ENCODE assay signal across 17 cellular contexts in the genomic region with DNA sequence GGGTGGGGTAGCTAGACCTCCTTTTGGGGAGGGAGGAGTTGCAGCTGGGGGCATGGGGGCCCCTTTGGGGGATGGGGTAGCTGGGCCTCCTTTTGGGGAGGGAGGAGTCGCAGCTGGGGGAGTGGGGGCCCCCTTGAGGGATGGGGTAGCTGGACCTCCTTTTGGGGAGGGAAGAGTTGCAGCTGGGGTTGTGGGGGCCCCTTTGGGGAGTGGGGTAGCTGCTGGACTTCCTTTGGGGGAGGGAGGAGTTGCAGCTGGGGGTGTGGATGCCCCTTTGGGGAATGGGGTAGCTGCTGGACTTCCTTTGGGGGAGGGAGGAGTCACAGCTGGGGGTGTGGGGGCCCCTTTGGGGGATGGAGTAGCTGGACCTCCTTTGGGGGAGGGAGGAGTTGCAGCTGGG. TPM values are rescaled to one million over a fixed set of nuclear protein-coding genes. Genes with fewer than 3 reads are reported as not detected.
A peak's percentile ranks its signal among the peaks of the same experiment; 100 is the strongest.
DNase-seq lines count a peak whose midpoint lies in the region; ATAC-seq, FAIRE-seq and TF ChIP-seq lines count a peak whose summit lies in the region.
"Had no signal": no experiment of that assay in that cellular context is flagged by ENCODE, and none has a peak within 500 bp of the region (broad histone marks: within the 10 kb centered on the region; RNA-seq: fewer than 3 reads in every experiment).

No MANE protein-coding gene starts in this region.

- intact Hi-C loops in CD4-positive, alpha-beta T cell (cut with DNase I, micrococcal nuclease), result no loop called here
- intact Hi-C loops in K562 (cut with micrococcal nuclease), result no loop called here

- WGBS in K562 (ENCODE audit: insufficient coverage, low coverage, missing lambda C conversion rate), result no CpG with 5 or more reads among the region's 1 CpG
- 11 to 60% methylated on average over 1 of the region's 1 CpG for WGBS in upper lobe of left lung, 2 donors

- FAIRE-seq in K562 (lab: Jason Lieb, UNC) (no peak), frontal cortex (lab: Jason Lieb, UNC) (no peak)
- FAIRE-seq: GM12891 had no signal

- H3K9me3 Mint-ChIP-seq in CD4-positive, alpha-beta T cell, result no peaks in the 10 kb centered on the region
- H3K9me3 Mint-ChIP-seq: GM23338 had no signal

- in situ Hi-C loops in K562 (cut with MboI), result no loop called here

- no peak overlapping the region for H3K4me3 ChIP-seq in K562
- H3K4me3 ChIP-seq in subcutaneous abdominal adipose tissue (ENCODE audit: low read depth in 1 of 5, low read length in 5 of 5), result no peak overlapping the region
- H3K4me3 ChIP-seq in upper lobe of left lung, result no peak overlapping the region
- H3K4me3 ChIP-seq: GM23338 had no signal

- TF ChIP-seq POLR2A in K562 (conservative IDR thresholded peaks at IDR 0.05) (no peak), erythroblast (IDR thresholded peaks at IDR 0.05; ENCODE audit: low read length) (no peak), upper lobe of left lung (IDR thresholded peaks at IDR 0.05) (no peak)

- CTCF ChIA-PET in CD4-positive, alpha-beta T cell (lab: Charles Lee), result no interaction called here
- CTCF ChIA-PET in K562 (lab: Yijun Ruan, JAX; ENCODE audit: low intra/inter-chr PET ratio), result no interaction called here

- peaks cover 88% of the 10 kb centered on the region for H3K79me2 ChIP-seq in K562 (ENCODE audit: control insufficient read depth, insufficient read depth, low read length)

- BruUV-seq in K562 (replicated peaks; lab: Mats Ljungman, UMichigan), result no TSS peak

- H3K36me3 Mint-ChIP-seq in CD4-positive, alpha-beta T cell (ENCODE audit: low read depth), result peaks cover 88% of the 10 kb centered on the region

- peak overlapping the region; percentile 9 for H3K27ac ChIP-seq in CD4-positive, alpha-beta T cell (ENCODE audit: low read depth, low read length)
- peak overlapping the region; percentile 84 for H3K27ac ChIP-seq in KOPT-K1 (ENCODE audit: low read depth, low read length, poor library complexity, severe bottlenecking)
- no peak overlapping the region for H3K27ac ChIP-seq in K562 (ENCODE audit: extremely low read depth, low read depth, low read length)
- peak overlapping the region; percentile 6 for H3K27ac ChIP-seq in subcutaneous abdominal adipose tissue (ENCODE audit: low read depth, low read length)
- H3K27ac ChIP-seq in upper lobe of left lung, result peak overlapping the region in 2 of 4 donors; percentile 25 to 37

- H3K9ac ChIP-seq in K562 (ENCODE audit: insufficient read depth in 1 of 2, low read depth in 2 of 2, low read length in 2 of 2) (no peak overlapping the region), subcutaneous abdominal adipose tissue (ENCODE audit: low read length in 5 of 5) (no peak overlapping the region)

- no peaks in the 10 kb centered on the region for H3K27me3 Mint-ChIP-seq in CD4-positive, alpha-beta T cell

- DNase-seq in CD4-positive, alpha-beta T cell, result no peak
- DNase-seq in K562 (ENCODE audit: extremely low read depth in 1 of 4, low spot score in 3 of 4), result peak in 2 of 4 experiments; percentile 33 to 40
- DNase-seq in NCI-H748 treated with DMSO at 0.1 percent for 48 hours (lab: John Stamatoyannopoulos, UW), result no peak
- no peak for DNase-seq in erythroblast (lab: John Stamatoyannopoulos, UW)
- DNase-seq in upper lobe of left lung, result no peak
- no peak for DNase-seq in frontal cortex (ENCODE audit: low spot score in 2 of 2)
- DNase-seq: C1 segment of cervical spinal cord, Caco-2, NCI-H1417 treated with DMSO at 0.1 percent for 48 hours, NCI-H2029, NCI-H2171 treated with DMSO at 0.1 percent for 48 hours, NCI-H82, SHP77 treated with DMSO at 0.1 percent for 48 hours had no signal

- POLR2A ChIA-PET in CD4-positive, alpha-beta T cell (lab: Charles Lee), result interaction anchor here (0.7 to 4.2 kb wide), 3 partner anchors 9 to 30 kb away, joined by 3 to 26 read pairs (median 10); a partner anchor contains a TSS
- POLR2A ChIA-PET in K562 (lab: Yijun Ruan, JAX), result interaction anchor here (0.6 to 4.6 kb wide), 5 partner anchors 8 to 302 kb away, joined by 3 to 32 read pairs (median 5); a partner anchor contains a TSS

- H4K20me1 ChIP-seq in K562 (replicated peaks; ENCODE audit: control insufficient read depth, insufficient read depth, low read length), result peaks cover 70% of the 10 kb centered on the region

- TF ChIP-seq EP300 in K562 (IDR thresholded peaks at IDR 0.05; ENCODE audit: low read length) (no peak), upper lobe of left lung (IDR thresholded peaks at IDR 0.05) (no peak)

- ATAC-seq in CD4-positive, alpha-beta T cell (ENCODE audit: poor library complexity), result no peak
- ATAC-seq in K562 (no peak), upper lobe of left lung (ENCODE audit: low FRiP score in 2 of 2) (no peak)
- ATAC-seq: GM23338 had no signal

- TF ChIP-seq RAD21 in K562 (CRISPR knock-in tag; conservative IDR thresholded peaks at IDR 0.05 in 1 of 2, IDR thresholded peaks at IDR 0.05 in 1 of 2), result no peak

- H3K4me1 ChIP-seq in K562 (replicated peaks in 1 of 2; ENCODE audit: control insufficient read depth in 2 of 2, insufficient read depth in 2 of 2, low read length in 2 of 2) (peaks cover 28 to 44% of the 10 kb centered on the region in 2 experiments), subcutaneous abdominal adipose tissue (ENCODE audit: control insufficient read depth in 5 of 5, insufficient read depth in 5 of 5, low read length in 5 of 5) (peaks cover 19 to 62% (median 57%) of the 10 kb centered on the region in 5 donors), upper lobe of left lung (peaks cover 51 to 85% (median 63%) of the 10 kb centered on the region in 4 donors)

- no peak for TF ChIP-seq CTCF in CD4-positive, alpha-beta T cell (IDR thresholded peaks at IDR 0.05)
- TF ChIP-seq CTCF in K562 (IDR thresholded peaks at IDR 0.05 in 2 of 3, conservative IDR thresholded peaks at IDR 0.05 in 1 of 3; ENCODE audit: insufficient read depth in 2 of 3, low read depth in 1 of 3, low read length in 3 of 3), result no peak
- no peak for TF ChIP-seq CTCF in upper lobe of left lung (IDR thresholded peaks at IDR 0.05)

- peaks cover 36% of the 10 kb centered on the region for H3K9me1 ChIP-seq in K562 (ENCODE audit: control insufficient read depth, insufficient read depth, low read length)

- no peak overlapping the region for H2AFZ ChIP-seq in K562 (ENCODE audit: low read depth, low read length)
- H2AFZ ChIP-seq: GM23338 had no signal

- H3K27ac Mint-ChIP-seq in CD4-positive, alpha-beta T cell, result no peak overlapping the region

- H3K4me2 ChIP-seq in K562 (ENCODE audit: insufficient read depth, low read length), result no peak overlapping the region

- H3K4me1 Mint-ChIP-seq in CD4-positive, alpha-beta T cell (ENCODE audit: low read depth), result peaks cover 72% of the 10 kb centered on the region

- no peaks in the 10 kb centered on the region for H3K9me3 ChIP-seq in CD4-positive, alpha-beta T cell (ENCODE audit: control insufficient read depth, low read length)
- no peaks in the 10 kb centered on the region for H3K9me3 ChIP-seq in KOPT-K1 (ENCODE audit: insufficient read depth, low read length, poor library complexity, severe bottlenecking)
- H3K9me3 ChIP-seq in K562 (replicated peaks; ENCODE audit: control insufficient read depth, insufficient read depth, low read depth, low read length), result no peaks in the 10 kb centered on the region
- no peaks in the 10 kb centered on the region for H3K9me3 ChIP-seq in subcutaneous abdominal adipose tissue (ENCODE audit: control insufficient read depth in 5 of 5, low read length in 5 of 5)
- H3K9me3 ChIP-seq in upper lobe of left lung, result no peaks in the 10 kb centered on the region
- H3K9me3 ChIP-seq: Caco-2 had no signal

- peaks cover 94% of the 10 kb centered on the region for H3K36me3 ChIP-seq in KOPT-K1 (ENCODE audit: insufficient read depth, low read length)
- H3K36me3 ChIP-seq in K562 (ENCODE audit: control insufficient read depth, insufficient read depth, low read length), result peaks cover 96% of the 10 kb centered on the region
- peaks cover 22 to 66% (median 57%) of the 10 kb centered on the region in 5 donors for H3K36me3 ChIP-seq in subcutaneous abdominal adipose tissue (ENCODE audit: control insufficient read depth in 5 of 5, insufficient read depth in 5 of 5, low read length in 5 of 5)
- peaks cover 11 to 72% (median 31%) of the 10 kb centered on the region in 4 donors for H3K36me3 ChIP-seq in upper lobe of left lung

- H3K4me3 Mint-ChIP-seq in CD4-positive, alpha-beta T cell, result no peak overlapping the region

- H3K27me3 ChIP-seq in CD4-positive, alpha-beta T cell (ENCODE audit: control insufficient read depth, insufficient read depth, low read length), result no peaks in the 10 kb centered on the region
- H3K27me3 ChIP-seq in K562 (ENCODE audit: control insufficient read depth in 2 of 2, insufficient read depth in 2 of 2, low read length in 2 of 2), result no peaks in the 10 kb centered on the region
- no peaks in the 10 kb centered on the region for H3K27me3 ChIP-seq in subcutaneous abdominal adipose tissue (ENCODE audit: control insufficient read depth in 5 of 5, insufficient read depth in 4 of 5, low read length in 5 of 5)
- H3K27me3 ChIP-seq in upper lobe of left lung, result no peaks in the 10 kb centered on the region

RNA-seq across cellular contexts. Expression of a gene that starts 6.9 kb away (rescaled TPM):
- 1,000 to 10,000 TPM; 1,441 to 1,479 TPM for total RNA-seq in CD4-positive, alpha-beta T cell
- 132 and 260 TPM in 2 replicates for total RNA-seq in K562 (2011; cell fraction: chromatin; rRNA removed; ENCODE audit: low replicate concordance)
- total RNA-seq in K562 (2011; cell fraction: nucleolus; rRNA removed), result 93.4 and 98.8 TPM in 2 replicates
- total RNA-seq in K562 (2011; cell fraction: nucleoplasm; rRNA removed), result 176 and 303 TPM in 2 replicates
- 1,508 and 1,729 TPM in 2 replicates for total RNA-seq in K562 (2014; rRNA removed)
- total RNA-seq in K562 (2014; rRNA removed; fragmentation: Illumina TruSeq; extraction: Trizol), result 2,249 and 2,401 TPM in 2 replicates
- 2,051 and 2,139 TPM in 2 replicates for total RNA-seq in K562 (2015; rRNA removed; fragmentation: Illumina TruSeq; extraction: Trizol)
- 1,030 and 1,135 TPM in 2 replicates for total RNA-seq in K562 (2021)
- 1,225 and 1,538 TPM in 2 replicates for polyA plus RNA-seq in K562 (2011; rRNA removed)
- polyA plus RNA-seq in K562 (2011; cell fraction: cytosol; rRNA removed), result 364 and 765 TPM in 2 replicates
- 212 and 417 TPM in 2 replicates for polyA plus RNA-seq in K562 (2011; cell fraction: nucleus; rRNA removed)
- 1,935 and 2,376 TPM in 2 replicates for polyA plus RNA-seq in K562 (2012)
- polyA plus RNA-seq in K562 (2014; fragmentation: Illumina TruSeq; extraction: Trizol), result 1,591 and 1,645 TPM in 2 replicates
- 1,000 to 10,000 TPM; 2,280 to 2,416 TPM for polyA plus RNA-seq in K562 (2014; fragmentation: Nextera tagmentation; extraction: Ambion mirVana)
- polyA plus RNA-seq in K562 (2014; rRNA removed), result 1,506 and 1,626 TPM in 2 replicates
- polyA minus RNA-seq in K562 (2011; rRNA and poly(A)+ RNA removed), result 1,074 and 1,137 TPM in 2 replicates
- polyA minus RNA-seq in K562 (2011; cell fraction: cytosol; rRNA and poly(A)+ RNA removed), result 239 and 257 TPM in 2 replicates
- 60.7 and 154 TPM in 2 replicates for polyA minus RNA-seq in K562 (2011; cell fraction: nucleus; rRNA and poly(A)+ RNA removed)
- total RNA-seq in upper lobe of left lung, result 100 to 1,000 TPM; 419 to 868 (median 611) TPM
- total RNA-seq in frontal cortex, result 969 TPM

RNA-seq across cellular contexts. Expression of a gene that starts 30.1 kb away (rescaled TPM):
- total RNA-seq in CD4-positive, alpha-beta T cell, result 100 to 1,000 TPM; 146 to 154 TPM
- 48.9 and 100 TPM in 2 replicates for total RNA-seq in K562 (2011; cell fraction: chromatin; rRNA removed; ENCODE audit: low replicate concordance)
- 50.0 and 54.2 TPM in 2 replicates for total RNA-seq in K562 (2011; cell fraction: nucleolus; rRNA removed)
- 77.5 and 136 TPM in 2 replicates for total RNA-seq in K562 (2011; cell fraction: nucleoplasm; rRNA removed)
- total RNA-seq in K562 (2014; rRNA removed) (169 and 231 TPM in 2 replicates), K562 (2014; rRNA removed; fragmentation: Illumina TruSeq; extraction: Trizol) (280 and 322 TPM in 2 replicates), K562 (2015; rRNA removed; fragmentation: Illumina TruSeq; extraction: Trizol) (251 and 256 TPM in 2 replicates), K562 (2021) (441 and 454 TPM in 2 replicates), upper lobe of left lung (100 to 1,000 TPM in 3 of 6 donors, 10 to 100 TPM in 3; 41.9 to 156 (median 105) TPM), frontal cortex (78.7 TPM)
- polyA plus RNA-seq in K562 (2011; rRNA removed) (163 and 170 TPM in 2 replicates), K562 (2014; fragmentation: Illumina TruSeq; extraction: Trizol) (501 and 516 TPM in 2 replicates), K562 (2014; fragmentation: Nextera tagmentation; extraction: Ambion mirVana) (100 to 1,000 TPM; 163 to 185 TPM), K562 (2014; rRNA removed) (213 and 263 TPM in 2 replicates)
- 35.7 and 66.1 TPM in 2 replicates for polyA plus RNA-seq in K562 (2011; cell fraction: cytosol; rRNA removed)
- polyA plus RNA-seq in K562 (2011; cell fraction: nucleus; rRNA removed), result 35.8 and 51.1 TPM in 2 replicates
- polyA plus RNA-seq in K562 (2012), result 358 and 436 TPM in 2 replicates
- polyA minus RNA-seq in K562 (2011; rRNA and poly(A)+ RNA removed), result 140 and 159 TPM in 2 replicates
- polyA minus RNA-seq in K562 (2011; cell fraction: cytosol; rRNA and poly(A)+ RNA removed), result 139 and 142 TPM in 2 replicates
- 24.8 and 39.2 TPM in 2 replicates for polyA minus RNA-seq in K562 (2011; cell fraction: nucleus; rRNA and poly(A)+ RNA removed)

RNA-seq across cellular contexts. Expression of a gene that starts 34.0 kb away (rescaled TPM):
- total RNA-seq in CD4-positive, alpha-beta T cell, result 1 to 10 TPM; 5.3 to 6.1 TPM
- 116 and 247 TPM in 2 replicates for total RNA-seq in K562 (2011; cell fraction: chromatin; rRNA removed; ENCODE audit: low replicate concordance)
- 59.5 and 64.6 TPM in 2 replicates for total RNA-seq in K562 (2011; cell fraction: nucleolus; rRNA removed)
- 79.8 and 102 TPM in 2 replicates for total RNA-seq in K562 (2011; cell fraction: nucleoplasm; rRNA removed)
- total RNA-seq in K562 (2014; rRNA removed) (65.1 and 67.2 TPM in 2 replicates), K562 (2014; rRNA removed; fragmentation: Illumina TruSeq; extraction: Trizol) (149 and 170 TPM in 2 replicates), K562 (2015; rRNA removed; fragmentation: Illumina TruSeq; extraction: Trizol) (119 and 124 TPM in 2 replicates), K562 (2021) (82.2 and 83.9 TPM in 2 replicates), upper lobe of left lung (10 to 100 TPM in 1 of 6 donors, 1 to 10 TPM in 5; 3.5 to 19.9 (median 8.4) TPM), frontal cortex (31.0 TPM)
- polyA plus RNA-seq in K562 (2011; rRNA removed) (95.7 and 140 TPM in 2 replicates), K562 (2014; fragmentation: Illumina TruSeq; extraction: Trizol) (148 and 152 TPM in 2 replicates), K562 (2014; fragmentation: Nextera tagmentation; extraction: Ambion mirVana) (100 to 1,000 TPM; 175 to 179 TPM), K562 (2014; rRNA removed) (105 and 109 TPM in 2 replicates)
- 65.5 and 79.1 TPM in 2 replicates for polyA plus RNA-seq in K562 (2011; cell fraction: cytosol; rRNA removed)
- 48.2 and 74.4 TPM in 2 replicates for polyA plus RNA-seq in K562 (2011; cell fraction: nucleus; rRNA removed)
- polyA plus RNA-seq in K562 (2012), result 70.3 and 108 TPM in 2 replicates
- 172 TPM in 2 replicates for polyA minus RNA-seq in K562 (2011; rRNA and poly(A)+ RNA removed)
- 31.9 and 46.5 TPM in 2 replicates for polyA minus RNA-seq in K562 (2011; cell fraction: cytosol; rRNA and poly(A)+ RNA removed)
- polyA minus RNA-seq in K562 (2011; cell fraction: nucleus; rRNA and poly(A)+ RNA removed), result 44.2 and 85.0 TPM in 2 replicates

RNA-seq across cellular contexts. Expression of a gene that starts 45.0 kb away (rescaled TPM):
- total RNA-seq in CD4-positive, alpha-beta T cell, result not detected
- 0.72 and 1.5 TPM in 2 replicates for total RNA-seq in K562 (2011; cell fraction: chromatin; rRNA removed; ENCODE audit: low replicate concordance)
- total RNA-seq in K562 (2011; cell fraction: nucleolus; rRNA removed), result 0.66 and 0.83 TPM in 2 replicates
- 3.8 and 4.6 TPM in 2 replicates for total RNA-seq in K562 (2011; cell fraction: nucleoplasm; rRNA removed)
- 0.94 and 1.1 TPM in 2 replicates for total RNA-seq in K562 (2014; rRNA removed)
- 0.99 and 1.1 TPM in 2 replicates for total RNA-seq in K562 (2014; rRNA removed; fragmentation: Illumina TruSeq; extraction: Trizol)
- 0.47 and 1.1 TPM in 2 replicates for total RNA-seq in K562 (2015; rRNA removed; fragmentation: Illumina TruSeq; extraction: Trizol)
- 0.85 and 1.3 TPM in 2 replicates for total RNA-seq in K562 (2021)
- 1.4 and 1.7 TPM in 2 replicates for polyA plus RNA-seq in K562 (2011; rRNA removed)
- polyA plus RNA-seq in K562 (2011; cell fraction: cytosol; rRNA removed), result 0.25 and 0.47 TPM in 2 replicates
- polyA plus RNA-seq in K562 (2011; cell fraction: nucleus; rRNA removed), result 0.29 and 0.53 TPM in 2 replicates
- polyA plus RNA-seq in K562 (2012), result 0.66 and 1.1 TPM in 2 replicates
- polyA plus RNA-seq in K562 (2014; fragmentation: Illumina TruSeq; extraction: Trizol), result 0.64 and 0.83 TPM in 2 replicates
- polyA plus RNA-seq in K562 (2014; fragmentation: Nextera tagmentation; extraction: Ambion mirVana), result under 1 TPM; 0.53 to 0.94 TPM
- 0.40 and 0.84 TPM in 2 replicates for polyA plus RNA-seq in K562 (2014; rRNA removed)
- 0.53 and 1.1 TPM in 2 replicates for polyA minus RNA-seq in K562 (2011; rRNA and poly(A)+ RNA removed)
- not detected in 2 replicates for polyA minus RNA-seq in K562 (2011; cell fraction: cytosol; rRNA and poly(A)+ RNA removed)
- polyA minus RNA-seq in K562 (2011; cell fraction: nucleus; rRNA and poly(A)+ RNA removed), result not detected in 2 replicates
- 100 to 1,000 TPM in 2 of 6 donors, 10 to 100 TPM in 4; 45.2 to 123 (median 73.5) TPM for total RNA-seq in upper lobe of left lung
- total RNA-seq in frontal cortex, result 2.4 TPM
